Comparison of ENCODE assay signal across 17 cellular contexts in genomic region chr3:10006762-10007090, GRCh38. TPM values are rescaled to one million over a fixed set of nuclear protein-coding genes. Genes with fewer than 3 reads are reported as not detected.
A peak's percentile ranks its signal among the peaks of the same experiment; 100 is the strongest.
DNase-seq lines count a peak whose midpoint lies in the region; ATAC-seq and TF ChIP-seq lines count a peak whose summit lies in the region.
"Had no signal": no experiment of that assay in that cellular context is flagged by ENCODE, and none has a peak within 500 bp of the region (broad histone marks: within the 10 kb centered on the region; RNA-seq: fewer than 3 reads in every experiment).

No MANE protein-coding gene starts in this region.

- no peak overlapping the region for H3K27ac ChIP-seq in right lobe of liver

- no peak overlapping the region for H3K4me3 ChIP-seq in right lobe of liver

- intact Hi-C loops in right lobe of liver (cut with DNase I) = no loop called here
- intact Hi-C loops in left colon (cut with DNase I, micrococcal nuclease) = no loop called here

- no peak overlapping the region for H3K4me3 Mint-ChIP-seq in activated CD8-positive, alpha-beta memory T cell treated with anti-CD3 and anti-CD28 coated beads, Interleukin-2, amount 10 ng/mL, durations not matched to agents 7 days and 5 days
- peak overlapping the region; percentile 41 for H3K4me3 Mint-ChIP-seq in type B pancreatic cell
- H3K4me3 Mint-ChIP-seq: B cell; CD4-positive, alpha-beta T cell; HFFc6 had no signal

- H3K27ac Mint-ChIP-seq in activated CD8-positive, alpha-beta memory T cell treated with anti-CD3 and anti-CD28 coated beads, Interleukin-2, amount 10 ng/mL, durations not matched to agents 7 days and 5 days = no peak overlapping the region
- H3K27ac Mint-ChIP-seq in type B pancreatic cell = no peak overlapping the region
- H3K27ac Mint-ChIP-seq: B cell; CD4-positive, alpha-beta T cell; HFFc6 had no signal

- H3K9me3 ChIP-seq in right lobe of liver = no peaks in the 10 kb centered on the region

- WGBS in right lobe of liver (ENCODE audit: insufficient coverage, low coverage, low lambda C conversion rate, missing lambda C conversion rate) = 34% methylated on average over 7 of the region's 8 CpGs

- H3K27me3 ChIP-seq in right lobe of liver = no peaks in the 10 kb centered on the region

- H3K4me1 ChIP-seq in right lobe of liver = peaks cover 0 to 19% (median 4%) of the 10 kb centered on the region in 4 donors

- CTCF ChIA-PET in activated CD8-positive, alpha-beta memory T cell treated with anti-CD3 and anti-CD28 coated beads, Interleukin-2, amount 10 ng/mL, durations not matched to agents 7 days and 5 days (lab: Charles Lee) = no interaction called here

- H3K27me3 Mint-ChIP-seq in activated CD8-positive, alpha-beta memory T cell treated with anti-CD3 and anti-CD28 coated beads, Interleukin-2, amount 10 ng/mL, durations not matched to agents 7 days and 5 days = no peaks in the 10 kb centered on the region
- no peaks in the 10 kb centered on the region for H3K27me3 Mint-ChIP-seq in type B pancreatic cell
- H3K27me3 Mint-ChIP-seq: B cell had no signal

- TF ChIP-seq POLR2A in right lobe of liver (IDR thresholded peaks at IDR 0.05) = no peak

- TF ChIP-seq CTCF in right lobe of liver (IDR thresholded peaks at IDR 0.05) (no peak), type B pancreatic cell (conservative IDR thresholded peaks at IDR 0.05) (no peak)

- H3K9me3 Mint-ChIP-seq in activated CD8-positive, alpha-beta memory T cell treated with anti-CD3 and anti-CD28 coated beads, Interleukin-2, amount 10 ng/mL, durations not matched to agents 7 days and 5 days (ENCODE audit: low read depth) = no peaks in the 10 kb centered on the region
- no peaks in the 10 kb centered on the region for H3K9me3 Mint-ChIP-seq in type B pancreatic cell
- H3K9me3 Mint-ChIP-seq: CD4-positive, alpha-beta T cell; HFFc6 had no signal

- peaks cover 12% of the 10 kb centered on the region for H3K36me3 Mint-ChIP-seq in activated CD8-positive, alpha-beta memory T cell treated with anti-CD3 and anti-CD28 coated beads, Interleukin-2, amount 10 ng/mL, durations not matched to agents 7 days and 5 days
- peaks cover 4% of the 10 kb centered on the region for H3K36me3 Mint-ChIP-seq in type B pancreatic cell

- H3K36me3 ChIP-seq in right lobe of liver = no peaks in the 10 kb centered on the region

- DNase-seq in activated CD8-positive, alpha-beta memory T cell treated with anti-CD3 and anti-CD28 coated beads, Interleukin-2, amount 50 U/mL, for 48 hours = peak; percentile 46
- DNase-seq in activated CD8-positive, alpha-beta memory T cell treated with anti-CD3 and anti-CD28 coated beads, Interleukin-2, amount 10 ng/mL, durations not matched to agents 7 days and 5 days = no peak
- peak; percentile 77 for DNase-seq in cerebellar cortex (ENCODE audit: low spot score)
- peak; percentile 44 to 76 (median 68) for DNase-seq in right lobe of liver
- no peak for DNase-seq in type B pancreatic cell (ENCODE audit: extremely low spot score, unreplicated experiment)
- no peak for DNase-seq in AML-193 (lab: John Stamatoyannopoulos, UW)
- DNase-seq in activated CD4-positive, alpha-beta T cell treated with anti-CD3 and anti-CD28 coated beads, Interleukin-2, amount 50 U/mL, for 48 hours = no peak
- DNase-seq in left colon = no peak
- DNase-seq: ACHN; Calu3; CD4-positive, alpha-beta T cell; DMS153; DND-41; GF-D8; HCEC 1CT; HFFc6 had no signal

- ATAC-seq in activated CD8-positive, alpha-beta memory T cell treated with anti-CD3 and anti-CD28 coated beads, Interleukin-2, amount 10 ng/mL, durations not matched to agents 7 days and 5 days = no peak
- ATAC-seq in right lobe of liver (peak in 2 of 4 donors; percentile 5 to 21), left colon (no peak)

- H3K4me1 Mint-ChIP-seq in activated CD8-positive, alpha-beta memory T cell treated with anti-CD3 and anti-CD28 coated beads, Interleukin-2, amount 10 ng/mL, durations not matched to agents 7 days and 5 days = peaks cover 29% of the 10 kb centered on the region
- peaks cover 16% of the 10 kb centered on the region for H3K4me1 Mint-ChIP-seq in type B pancreatic cell (ENCODE audit: unreplicated experiment)

RNA-seq across cellular contexts. Expression of gene FANCD2, which starts 19.5 kb away (rescaled TPM):
- 100 to 1,000 TPM in 1 of 2 experiments, 10 to 100 TPM in 1; 75.1 to 109 TPM for total RNA-seq in activated CD8-positive, alpha-beta memory T cell treated with anti-CD3 and anti-CD28 coated beads, Interleukin-2, amount 10 ng/mL, durations not matched to agents 7 days and 5 days
- total RNA-seq in right lobe of liver = 1 to 10 TPM in 4 of 6 experiments, under 1 TPM in 2; 0.40 to 4.8 (median 1.8) TPM
- total RNA-seq in type B pancreatic cell (ENCODE audit: low replicate concordance) = 17.7 and 38.0 TPM in 2 replicates
- 10 to 100 TPM in 1 of 2 donors, 1 to 10 TPM in 1; 5.1 to 10.0 TPM for total RNA-seq in left colon

RNA-seq across cellular contexts. Expression of gene EMC3, which starts 20.1 kb away (rescaled TPM):
- total RNA-seq in activated CD8-positive, alpha-beta memory T cell treated with anti-CD3 and anti-CD28 coated beads, Interleukin-2, amount 10 ng/mL, durations not matched to agents 7 days and 5 days = 10 to 100 TPM; 52.5 to 63.8 TPM
- total RNA-seq in right lobe of liver (10 to 100 TPM; 37.3 to 67.9 (median 51.2) TPM), type B pancreatic cell (ENCODE audit: low replicate concordance) (51.8 and 71.9 TPM in 2 replicates), left colon (10 to 100 TPM; 82.5 to 88.5 TPM)

RNA-seq across cellular contexts. Expression of gene PRRT3, which starts 54.5 kb away (rescaled TPM):
- total RNA-seq in activated CD8-positive, alpha-beta memory T cell treated with anti-CD3 and anti-CD28 coated beads, Interleukin-2, amount 10 ng/mL, durations not matched to agents 7 days and 5 days = 1 to 10 TPM; 3.5 to 6.4 TPM
- total RNA-seq in right lobe of liver (under 1 TPM; 0.19 to 0.92 (median 0.35) TPM), type B pancreatic cell (ENCODE audit: low replicate concordance) (8.2 and 11.3 TPM in 2 replicates), left colon (1 to 10 TPM; 1.1 to 1.2 TPM)

Comparison
In these comparisons a context has a peak if more than half of its experiments do, and no peak if none do; other contexts are left out.
1. DNase-seq: peak in activated CD8-positive, alpha-beta memory T cell treated with anti-CD3 and anti-CD28 coated beads, Interleukin-2, amount 50 U/mL, for 48 hours (single experiment), cerebellar cortex (single experiment) and right lobe of liver (3 of 3); none in activated CD8-positive, alpha-beta memory T cell treated with anti-CD3 and anti-CD28 coated beads, Interleukin-2, amount 10 ng/mL, durations not matched to agents 7 days and 5 days (single experiment), type B pancreatic cell (single experiment), AML-193 (0 of 2), activated CD4-positive, alpha-beta T cell treated with anti-CD3 and anti-CD28 coated beads, Interleukin-2, amount 50 U/mL, for 48 hours (0 of 2) and left colon (0 of 2).